19 cellular contexts compared by ENCODE assay signal in the genomic region with DNA sequence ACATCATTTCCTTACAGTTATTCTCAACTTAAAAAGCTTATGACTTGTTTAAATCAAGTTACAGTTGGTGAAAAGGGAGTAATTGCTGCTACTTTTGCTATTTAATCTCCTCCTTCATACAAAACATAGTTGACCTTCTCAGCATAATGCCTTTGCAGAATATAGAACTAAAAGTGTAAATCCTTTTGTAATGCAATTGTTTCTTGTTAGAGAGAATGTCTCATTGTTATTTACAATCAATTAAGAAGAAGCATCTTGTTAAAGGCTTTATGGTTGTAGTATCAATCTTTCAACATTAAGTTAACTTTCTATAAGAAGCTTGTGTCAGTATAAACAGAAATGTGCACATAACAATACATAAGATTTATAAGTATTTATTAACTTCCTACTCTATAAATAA.
"Had no signal": no experiment of that assay in that cellular context is flagged by ENCODE, and none has a peak within 500 bp of the region (broad histone marks: within the 10 kb centered on the region; RNA-seq: fewer than 3 reads in every experiment).

No MANE protein-coding gene starts in this region.

- H3K36me3 Mint-ChIP-seq: mesothelial cell of epicardium; naive thymus-derived CD4-positive, alpha-beta T cell had no signal

- H3K36me3 ChIP-seq: esophagus muscularis mucosa, gastrocnemius medialis, heart right ventricle, left lung, lower lobe of right lung had no signal

- H3K27me3 Mint-ChIP-seq: naive thymus-derived CD4-positive, alpha-beta T cell had no signal

- H3K4me3 Mint-ChIP-seq: mesothelial cell of epicardium; naive thymus-derived CD4-positive, alpha-beta T cell had no signal

- DNase-seq: dermis blood vessel endothelial cell; dorsolateral prefrontal cortex; effector CD4-positive, alpha-beta T cell; effector memory CD4-positive, alpha-beta T cell; foreskin keratinocyte; gastrocnemius medialis; glutamatergic neuron; head of caudate nucleus; heart right ventricle; hippocampal formation; left cardiac atrium; left lung; left ventricle myocardium superior; lower lobe of right lung; mesenchymal stem cell; naive thymus-derived CD4-positive, alpha-beta T cell had no signal

- H3K27ac ChIP-seq: coronary artery, dorsolateral prefrontal cortex, esophagus muscularis mucosa, foreskin keratinocyte, gastrocnemius medialis, heart right ventricle, left lung, lower lobe of right lung had no signal

- H3K27me3 ChIP-seq: dorsolateral prefrontal cortex, esophagus muscularis mucosa, foreskin keratinocyte, gastrocnemius medialis, heart right ventricle, left lung had no signal

- H3K4me1 ChIP-seq: esophagus muscularis mucosa, foreskin keratinocyte, gastrocnemius medialis, heart right ventricle, left lung, lower lobe of right lung had no signal

- H3K4me1 Mint-ChIP-seq: mesothelial cell of epicardium; naive thymus-derived CD4-positive, alpha-beta T cell had no signal

- H3K4me3 ChIP-seq: coronary artery, dorsolateral prefrontal cortex, esophagus muscularis mucosa, gastrocnemius medialis, heart right ventricle, left lung, lower lobe of right lung had no signal

- H3K27ac Mint-ChIP-seq: mesothelial cell of epicardium; naive thymus-derived CD4-positive, alpha-beta T cell had no signal

- ATAC-seq: foreskin keratinocyte; gastrocnemius medialis; heart right ventricle; left cardiac atrium; left lung; left ventricle myocardium superior; lower lobe of right lung; naive thymus-derived CD4-positive, alpha-beta T cell had no signal

- H3K9me3 Mint-ChIP-seq: mesothelial cell of epicardium had no signal
